ENCODE assay signal across 10 cellular contexts in the genomic region with DNA sequence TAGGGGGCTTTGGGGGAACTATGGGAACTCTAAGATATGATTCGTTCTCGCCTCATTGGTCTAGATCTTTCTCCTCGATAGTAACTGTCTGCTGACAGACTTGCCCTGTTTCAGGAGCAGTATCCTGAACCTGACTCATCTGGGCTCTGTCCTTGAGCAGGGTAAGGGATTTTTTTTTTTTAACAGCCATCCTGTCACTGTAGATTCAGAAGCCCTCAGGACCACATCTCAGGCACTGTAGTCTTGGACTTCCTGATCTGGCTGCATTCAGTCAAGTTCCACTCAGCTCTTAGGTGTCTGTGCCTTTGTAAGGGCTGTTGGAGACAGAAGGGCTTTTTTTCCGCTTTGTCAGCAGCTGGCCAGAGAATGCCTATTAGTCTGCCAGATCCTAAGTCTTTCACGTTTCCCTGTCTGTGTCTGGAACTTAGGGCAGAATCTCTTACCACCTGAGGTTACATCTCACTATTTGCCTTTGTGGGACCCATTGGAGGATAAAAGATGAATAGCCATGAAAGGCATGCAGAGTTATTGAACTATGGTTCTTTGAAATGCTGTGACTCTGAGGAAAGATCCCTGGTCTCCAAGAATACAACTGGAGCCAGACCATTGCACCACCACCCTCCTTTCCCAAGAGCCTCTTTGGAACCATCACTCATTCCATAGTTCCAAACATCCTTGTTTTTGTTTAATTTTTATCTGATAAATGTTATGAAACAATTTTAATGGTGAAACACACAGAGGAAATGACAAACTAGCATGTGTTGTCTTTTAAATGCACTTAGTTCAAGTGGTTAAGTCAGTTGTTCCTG. TPM values are rescaled to one million over a fixed set of nuclear protein-coding genes. Genes with fewer than 3 reads are reported as not detected.
DNase-seq lines count a peak whose midpoint lies in the region; TF ChIP-seq lines count a peak whose summit lies in the region.
"Had no signal": no experiment of that assay in that cellular context is flagged by ENCODE, and none has a peak within 500 bp of the region (broad histone marks: within the 10 kb centered on the region; RNA-seq: fewer than 3 reads in every experiment).

No MANE protein-coding gene starts in this region.

- H3K36me3 ChIP-seq in mesodermal cell (ENCODE audit: control insufficient read depth, insufficient read depth, low read length) (no peaks in the 10 kb centered on the region), HAP-1 (replicated peaks) (no peaks in the 10 kb centered on the region)

- H3K4me1 ChIP-seq in mesodermal cell (ENCODE audit: control insufficient read depth, insufficient read depth, low read length, poor library complexity, severe bottlenecking) (peaks cover 74% of the 10 kb centered on the region), HAP-1 (no peaks in the 10 kb centered on the region; the same call in 1 of the 2 replicates)

- in situ Hi-C loops in HAP-1 (cut with MboI; ENCODE audit: low sequenced_read_pairs) = no loop called here

- peak; percentile 42 for DNase-seq in AG08396 (ENCODE audit: low spot score)
- peak; percentile 99 for DNase-seq in NCI-H2029 (lab: John Stamatoyannopoulos, UW)
- DNase-seq in dermis microvascular lymphatic vessel endothelial cell (ENCODE audit: low read depth in 2 of 2) = peak; percentile 61 to 80
- no peak for DNase-seq in T-helper 1 cell
- DNase-seq in T-helper 9 cell = no peak
- no peak for DNase-seq in HAP-1 (ENCODE audit: low spot score in 2 of 2)
- DNase-seq in GM10266 (ENCODE audit: extremely low spot score) = no peak
- DNase-seq: activated CD4-positive, CD25-positive, alpha-beta regulatory T cell; stimulated activated naive CD4-positive, alpha-beta T cell had no signal

- peaks cover 9% of the 10 kb centered on the region; the same call in 1 of the 2 replicates for H3K27me3 ChIP-seq in HAP-1 (ENCODE audit: low read depth)

- TF ChIP-seq CTCF in GM10266 (IDR thresholded peaks at IDR 0.05; ENCODE audit: control insufficient read depth, insufficient read depth, low read depth, missing control alignments) = no peak

- peak overlapping the region; percentile 83 for H3K27ac ChIP-seq in mesodermal cell (ENCODE audit: low read depth, low read length, severe bottlenecking)

- H3K4me3 ChIP-seq in mesodermal cell (ENCODE audit: extremely low read depth, insufficient read depth, low read length, poor library complexity, severe bottlenecking) (no peak overlapping the region), HAP-1 (no peak overlapping the region)

- H3K9me3 ChIP-seq in mesodermal cell (ENCODE audit: control insufficient read depth, low read length) (no peaks in the 10 kb centered on the region), HAP-1 (no peaks in the 10 kb centered on the region)

- 65 to 80% methylated on average over 5 of the region's 5 CpGs for WGBS in mesodermal cell (ENCODE audit: insufficient coverage in 2 of 2), 2 experiments

RNA-seq across cellular contexts. Expression of a gene that starts 49.7 kb away (rescaled TPM):
- total RNA-seq in dermis microvascular lymphatic vessel endothelial cell = 316 and 401 TPM in 2 replicates
- polyA plus RNA-seq in mesodermal cell (2013, experiment 1 of 2) = 154 TPM
- 117 TPM for polyA plus RNA-seq in mesodermal cell (2013, experiment 2 of 2)

Comparison
In these comparisons a context has a peak if more than half of its experiments do, and no peak if none do; other contexts are left out.
1. DNase-seq: peak in AG08396 (single experiment), NCI-H2029 (single experiment) and dermis microvascular lymphatic vessel endothelial cell (2 of 2); none in T-helper 1 cell (0 of 5), T-helper 9 cell (single experiment), HAP-1 (0 of 2) and GM10266 (single experiment).